In genomic region chr9:80401243-80401642, GRCh38 we compare ENCODE assay signal across 18 cellular contexts.
A peak's percentile ranks its signal among the peaks of the same experiment; 100 is the strongest.
DNase-seq lines count a peak whose midpoint lies in the region; ATAC-seq, FAIRE-seq and TF ChIP-seq lines count a peak whose summit lies in the region.
"Had no signal": no experiment of that assay in that cellular context is flagged by ENCODE, and none has a peak within 500 bp of the region (broad histone marks: within the 10 kb centered on the region; RNA-seq: fewer than 3 reads in every experiment).

No MANE protein-coding gene starts in this region.

- no peak for FAIRE-seq in H1 (lab: Jason Lieb, UNC)
- FAIRE-seq: G401.6, GM12892, GM19239 had no signal

- H2BK12ac ChIP-seq in H1 (ENCODE audit: low read depth, low read length), result no peak overlapping the region

- no peak overlapping the region for H4K8ac ChIP-seq in H1 (ENCODE audit: extremely low read depth, insufficient read depth, low read length)

- 77% methylated on average over 4 of the region's 4 CpGs; no CpG with 5 or more reads in 1 of the 2 experiments for WGBS in H1 (ENCODE audit: extremely low coverage in 1 of 2, insufficient coverage in 1 of 2, insufficient read length in 1 of 2, insufficient replicate concordance in 2 of 2, low coverage in 1 of 2, low lambda C conversion rate in 2 of 2, missing lambda C conversion rate in 1 of 2), 2 experiments

- no peak for TF ChIP-seq CTCF in H1 (IDR thresholded peaks at IDR 0.05; ENCODE audit: control extremely low read depth in 1 of 3, insufficient read depth in 1 of 3, low read depth in 1 of 3, low read length in 3 of 3)

- no peaks in the 10 kb centered on the region for H3K27me3 ChIP-seq in HUES48 (ENCODE audit: control insufficient read depth, insufficient read depth, low read length)
- H3K27me3 ChIP-seq in H1 (replicated peaks in 1 of 4; ENCODE audit: control insufficient read depth in 3 of 4, extremely low read depth in 1 of 4, insufficient read depth in 3 of 4, low read length in 3 of 4), result no peaks in the 10 kb centered on the region
- no peaks in the 10 kb centered on the region for H3K27me3 ChIP-seq in iPS-20b (ENCODE audit: insufficient read depth, low read length)

- ATAC-seq in GM21528 (IDR thresholded peaks at IDR 0.05; ENCODE audit: low FRiP score, unreplicated experiment), result no peak
- ATAC-seq: CD8-positive, alpha-beta T cell; HCT116 had no signal

- no peak overlapping the region for H2AK5ac ChIP-seq in H1 (ENCODE audit: low read depth, low read length)

- no peak overlapping the region for H3K56ac ChIP-seq in H1 (replicated peaks; ENCODE audit: insufficient read length, low read depth, low read length)

- no peak for TF ChIP-seq RAD21 in H1 (IDR thresholded peaks at IDR 0.05 in 1 of 2, conservative IDR thresholded peaks at IDR 0.05 in 1 of 2; ENCODE audit: low read depth in 2 of 2, low read length in 2 of 2)

- peak overlapping the region; percentile 40 for H3K4me2 ChIP-seq in H1 (ENCODE audit: insufficient read depth in 1 of 2, low read depth in 2 of 2, low read length in 2 of 2)

- H3K4me1 ChIP-seq in HUES48 (ENCODE audit: control insufficient read depth, insufficient read depth, low read length) (peaks cover 32% of the 10 kb centered on the region), H1 (replicated peaks in 1 of 4; ENCODE audit: control insufficient read depth in 3 of 4, insufficient read depth in 4 of 4, low read length in 3 of 4) (peaks cover 0 to 13% (median 2%) of the 10 kb centered on the region in 4 experiments; a peak in 3 of 7 replicates), iPS-20b (ENCODE audit: insufficient read depth, low read length) (peaks cover 24% of the 10 kb centered on the region; the same call in 1 of the 2 replicates)
- H3K4me1 ChIP-seq: Caco-2 had no signal

- H3K79me2 ChIP-seq in H1 (ENCODE audit: control insufficient read depth in 1 of 2, insufficient read depth in 2 of 2, low read length in 2 of 2), result no peaks in the 10 kb centered on the region

- no peak overlapping the region for H3K18ac ChIP-seq in H1 (ENCODE audit: extremely low read depth, low read length)

- H3K79me1 ChIP-seq in H1 (ENCODE audit: low read depth, low read length), result no peaks in the 10 kb centered on the region

- peak overlapping the region; percentile 36; the same call in 1 of the 2 replicates for H2BK5ac ChIP-seq in H1 (ENCODE audit: low read depth, low read length)

- H3K14ac ChIP-seq in H1 (ENCODE audit: insufficient read length), result no peak overlapping the region

- CTCF ChIA-PET in H1 (lab: Charles Lee; ENCODE audit: partially characterized antibody), result no interaction called here

- H3K23me2 ChIP-seq in H1 (ENCODE audit: low read depth, low read length), result no peaks in the 10 kb centered on the region

- no peak for DNase-seq in H1 (ENCODE audit: low read depth in 1 of 2, low spot score in 2 of 2)
- DNase-seq in NCI-H526 treated with DMSO at 0.1 percent for 48 hours (lab: John Stamatoyannopoulos, UW), result no peak
- DNase-seq in RKO (ENCODE audit: low spot score), result no peak
- DNase-seq: C1 segment of cervical spinal cord; Caco-2; CD4-positive, CD25-positive, alpha-beta regulatory T cell; CD8-positive, alpha-beta T cell; DMS153; DND-41; GOT3; H7 had no signal

- H3K9ac ChIP-seq in HUES48 (ENCODE audit: low read depth, low read length), result no peak overlapping the region
- no peak overlapping the region for H3K9ac ChIP-seq in H1 (replicated peaks in 1 of 4; ENCODE audit: extremely low read depth in 1 of 4, low read depth in 3 of 4, low read length in 3 of 4)
- H3K9ac ChIP-seq in iPS-20b (ENCODE audit: low read depth, low read length), result no peak overlapping the region

- POLR2A ChIA-PET in H1 (lab: Charles Lee; ENCODE audit: partially characterized antibody), result no interaction called here

- H3K4me3 ChIP-seq in HUES48 (ENCODE audit: low read depth, low read length) (peak overlapping the region; percentile 16; the same call in 1 of the 2 replicates), H1 (ENCODE audit: extremely low read depth in 1 of 4, insufficient read depth in 2 of 4, low read depth in 3 of 4, low read length in 4 of 4) (peak overlapping the region in 1 of 4 experiments; percentile 20; a peak in 1 of 8 replicates), iPS-20b (ENCODE audit: low read length) (0 out of 2 replicates have a peak overlapping the region, but pooled peaks have one; percentile 23)

- peak overlapping the region; percentile 67 for H4K5ac ChIP-seq in H1 (ENCODE audit: insufficient read length, low read depth, low read length)

- H4K20me1 ChIP-seq in H1 (replicated peaks in 1 of 2; ENCODE audit: control insufficient read depth in 1 of 2, insufficient read depth in 2 of 2, low read length in 2 of 2), result no peaks in the 10 kb centered on the region

- peak overlapping the region; percentile 44 for H3K4ac ChIP-seq in H1 (replicated peaks; ENCODE audit: insufficient read length, low read depth, low read length)

- peak overlapping the region; percentile 46 for H3K27ac ChIP-seq in HUES48 (ENCODE audit: low read depth, low read length)
- no peak overlapping the region for H3K27ac ChIP-seq in H1 (ENCODE audit: low read depth, low read length)
- H3K27ac ChIP-seq in iPS-20b (ENCODE audit: low read length), result no peak overlapping the region

- H3K23ac ChIP-seq in H1 (ENCODE audit: insufficient read length), result no peak overlapping the region

- peak overlapping the region; percentile 64; the same call in 1 of the 2 replicates for H2BK20ac ChIP-seq in H1 (ENCODE audit: low read length)

- H4K91ac ChIP-seq in H1 (replicated peaks; ENCODE audit: insufficient read length, low read length), result peak overlapping the region; percentile 57

- H2BK15ac ChIP-seq in H1 (ENCODE audit: low read length), result no peak overlapping the region

- peaks cover 12% of the 10 kb centered on the region for H3K9me3 ChIP-seq in HUES48 (ENCODE audit: control insufficient read depth, insufficient read depth, low read length)
- H3K9me3 ChIP-seq in H1 (ENCODE audit: insufficient read depth in 2 of 2, low read depth in 1 of 2, low read length in 1 of 2), result peaks cover 11% of the 10 kb centered on the region in 2 experiments; a peak in 3 of 4 replicates
- H3K9me3 ChIP-seq in iPS-20b (ENCODE audit: insufficient read depth, low read depth, low read length), result peaks cover 9% of the 10 kb centered on the region
- H3K9me3 ChIP-seq: Caco-2 had no signal

- H2AFZ ChIP-seq in H1 (ENCODE audit: low read length), result no peak overlapping the region

- no peak for TF ChIP-seq EP300 in H1 (IDR thresholded peaks at IDR 0.05; ENCODE audit: borderline replicate concordance in 1 of 2, low read depth in 2 of 2, low read length in 2 of 2)

- H3K36me3 ChIP-seq in HUES48 (ENCODE audit: control insufficient read depth, insufficient read depth, low read length), result 0 out of 2 replicates have a peak, but pooled peaks cover 2% of the 10 kb centered on the region
- peaks cover 0 to 12% (median 5%) of the 10 kb centered on the region in 4 experiments; a peak in 4 of 8 replicates for H3K36me3 ChIP-seq in H1 (ENCODE audit: control insufficient read depth in 2 of 4, insufficient read depth in 4 of 4, low read length in 3 of 4)
- H3K36me3 ChIP-seq in iPS-20b (ENCODE audit: insufficient read depth, low read depth, low read length), result no peaks in the 10 kb centered on the region; the same call in 1 of the 2 replicates

- TF ChIP-seq POLR2A in H1 (IDR thresholded peaks at IDR 0.05; ENCODE audit: control extremely low read depth in 1 of 2, low read depth in 2 of 2, low read length in 2 of 2), result no peak

- H2BK120ac ChIP-seq in H1 (replicated peaks; ENCODE audit: low read depth, low read length), result peak overlapping the region; percentile 75

TF ChIP-seq in H1, 55 proteins besides CTCF, POLR2A, EP300 and RAD21:
- TF ChIP-seq RFX5 (IDR thresholded peaks at IDR 0.05; ENCODE audit: borderline replicate concordance, low read depth, low read length), result no peak
- TF ChIP-seq ASH2L (IDR thresholded peaks at IDR 0.05; ENCODE audit: low read length), result no peak
- no peak for TF ChIP-seq E2F6 (IDR thresholded peaks at IDR 0.05)
- TF ChIP-seq ATF2 (IDR thresholded peaks at IDR 0.05; ENCODE audit: low read length), result no peak
- TF ChIP-seq SIX5 (IDR thresholded peaks at IDR 0.05; ENCODE audit: low read depth, low read length), result no peak
- TF ChIP-seq KDM5A (IDR thresholded peaks at IDR 0.05; ENCODE audit: low read length), result no peak
- TF ChIP-seq BRCA1 (IDR thresholded peaks at IDR 0.05; ENCODE audit: low read depth, low read length), result no peak
- no peak for TF ChIP-seq EGR1 (IDR thresholded peaks at IDR 0.05; ENCODE audit: borderline replicate concordance, low read depth, low read length)
- TF ChIP-seq GTF2F1 (IDR thresholded peaks at IDR 0.05; ENCODE audit: borderline replicate concordance, low read depth, low read length), result no peak
- TF ChIP-seq RXRA (IDR thresholded peaks at IDR 0.05; ENCODE audit: insufficient read depth, low read depth, low read length), result no peak
- TF ChIP-seq, protein P1, sequence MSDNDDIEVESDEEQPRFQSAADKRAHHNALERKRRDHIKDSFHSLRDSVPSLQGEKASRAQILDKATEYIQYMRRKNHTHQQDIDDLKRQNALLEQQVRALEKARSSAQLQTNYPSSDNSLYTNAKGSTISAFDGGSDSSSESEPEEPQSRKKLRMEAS (IDR thresholded peaks at IDR 0.05), result no peak
- TF ChIP-seq TAF1 (IDR thresholded peaks at IDR 0.05; ENCODE audit: low read depth, low read length), result no peak
- TF ChIP-seq MAFK (IDR thresholded peaks at IDR 0.05; ENCODE audit: low read depth, low read length), result no peak
- TF ChIP-seq PHF8 (conservative IDR thresholded peaks at IDR 0.05; ENCODE audit: low read depth, low read length), result no peak
- no peak for TF ChIP-seq BACH1 (IDR thresholded peaks at IDR 0.05; ENCODE audit: low read length)
- no peak for TF ChIP-seq JUN (IDR thresholded peaks at IDR 0.05; ENCODE audit: low read depth, low read length)
- no peak for TF ChIP-seq CHD2 (IDR thresholded peaks at IDR 0.05; ENCODE audit: low read length)
- no peak for TF ChIP-seq CREB1 (IDR thresholded peaks at IDR 0.05)
